ENCODE assay signal across 24 cellular contexts in genomic region chr3:50385741-50386140, GRCh38.
"Had no signal": no experiment of that assay in that cellular context is flagged by ENCODE, and none has a peak within 500 bp of the region (broad histone marks: within the 10 kb centered on the region; RNA-seq: fewer than 3 reads in every experiment).

No MANE protein-coding gene starts in this region.

- DNase-seq: activated CD4-positive, alpha-beta T cell treated with anti-CD3 and anti-CD28 coated beads, Interleukin-2, amount 10 ng/mL, durations not matched to agents 24 days and 14 days; activated CD4-positive, alpha-beta T cell treated with anti-CD3 and anti-CD28 coated beads, Interleukin-2, amount 50 U/mL, for 4 hours; activated CD8-positive, alpha-beta T cell treated with anti-CD3 and anti-CD28 coated beads for 36 hours; activated effector memory CD4-positive, alpha-beta T cell treated with anti-CD3 and anti-CD28 coated beads, Interleukin-2, amount 50 U/mL, for 16 hours; activated naive CD4-positive, alpha-beta T cell; activated naive CD4-positive, alpha-beta T cell treated with anti-CD3 and anti-CD28 coated beads, Interleukin-2, amount 50 U/mL, for 16 hours; activated naive CD8-positive, alpha-beta T cell treated with anti-CD3 and anti-CD28 coated beads for 36 hours; activated T-cell treated with anti-CD3 and anti-CD28 coated beads, Interleukin-2, amount 50 U/mL, for 1 hour; activated T-cell treated with anti-CD3 and anti-CD28 coated beads, Interleukin-2, amount 50 U/mL, for 72 hours; amniotic stem cell; aorta; NCI-H1105 treated with DMSO at 0.1 percent for 48 hours; NCI-H1436; NCI-H1694; NCI-H1930; NCI-H2081 treated with DMSO at 0.1 percent for 48 hours; NCI-H226; NCI-H446 treated with DMSO at 0.1 percent for 48 hours; NCI-H69; SHP77 treated with DMSO at 0.1 percent for 48 hours had no signal

- H3K27me3 Mint-ChIP-seq: activated CD8-positive, alpha-beta T cell treated with anti-CD3 and anti-CD28 coated beads for 36 hours; activated naive CD8-positive, alpha-beta T cell treated with anti-CD3 and anti-CD28 coated beads for 36 hours; activated T-helper 17 cell treated with anti-CD3 and anti-CD28 coated beads, Interleukin-2, amount 50 U/mL, for 72 hours; central memory CD8-positive, alpha-beta T cell had no signal

- H3K4me3 Mint-ChIP-seq: activated CD4-positive, alpha-beta T cell treated with anti-CD3 and anti-CD28 coated beads, Interleukin-2, amount 10 ng/mL, durations not matched to agents 24 days and 14 days; activated CD8-positive, alpha-beta T cell treated with anti-CD3 and anti-CD28 coated beads for 36 hours; activated naive CD8-positive, alpha-beta T cell treated with anti-CD3 and anti-CD28 coated beads for 36 hours; activated T-cell treated with anti-CD3 and anti-CD28 coated beads, Interleukin-2, amount 50 U/mL, for 72 hours; activated T-helper 17 cell treated with anti-CD3 and anti-CD28 coated beads, Interleukin-2, amount 50 U/mL, for 72 hours; central memory CD8-positive, alpha-beta T cell; T-helper 2 cell treated with Interferon-gamma antibody and Interleukin-4, amounts not matched to agents 5 μg/mL and 100 μg/mL, for 36 hours had no signal

- ATAC-seq: activated CD8-positive, alpha-beta T cell treated with anti-CD3 and anti-CD28 coated beads for 36 hours; activated T-cell treated with anti-CD3 and anti-CD28 coated beads, Interleukin-2, amount 50 U/mL, for 72 hours; activated T-helper 17 cell treated with anti-CD3 and anti-CD28 coated beads, Interleukin-2, amount 50 U/mL, for 72 hours; Panc1 had no signal

- H3K4me1 Mint-ChIP-seq: activated CD4-positive, alpha-beta T cell treated with anti-CD3 and anti-CD28 coated beads, Interleukin-2, amount 10 ng/mL, durations not matched to agents 24 days and 14 days; activated naive CD8-positive, alpha-beta T cell treated with anti-CD3 and anti-CD28 coated beads for 36 hours; activated T-helper 17 cell treated with anti-CD3 and anti-CD28 coated beads, Interleukin-2, amount 50 U/mL, for 72 hours; central memory CD8-positive, alpha-beta T cell had no signal

- H3K36me3 Mint-ChIP-seq: activated naive CD8-positive, alpha-beta T cell treated with anti-CD3 and anti-CD28 coated beads for 36 hours had no signal

- H3K27ac Mint-ChIP-seq: activated CD4-positive, alpha-beta T cell treated with anti-CD3 and anti-CD28 coated beads, Interleukin-2, amount 10 ng/mL, durations not matched to agents 24 days and 14 days; activated CD8-positive, alpha-beta T cell treated with anti-CD3 and anti-CD28 coated beads for 36 hours; activated naive CD8-positive, alpha-beta T cell treated with anti-CD3 and anti-CD28 coated beads for 36 hours; activated T-cell treated with anti-CD3 and anti-CD28 coated beads, Interleukin-2, amount 50 U/mL, for 72 hours; activated T-helper 17 cell treated with anti-CD3 and anti-CD28 coated beads, Interleukin-2, amount 50 U/mL, for 72 hours; T-helper 2 cell treated with Interferon-gamma antibody and Interleukin-4, amounts not matched to agents 5 μg/mL and 100 μg/mL, for 36 hours had no signal
